Comparison of ENCODE assay signal across 18 cellular contexts in genomic region chr2:207782238-207783030, GRCh38. TPM values are rescaled to one million over a fixed set of nuclear protein-coding genes. Genes with fewer than 3 reads are reported as not detected.
A peak's percentile ranks its signal among the peaks of the same experiment; 100 is the strongest.
DNase-seq lines count a peak whose midpoint lies in the region; ATAC-seq and TF ChIP-seq lines count a peak whose summit lies in the region.
"Had no signal": no experiment of that assay in that cellular context is flagged by ENCODE, and none has a peak within 500 bp of the region (broad histone marks: within the 10 kb centered on the region; RNA-seq: fewer than 3 reads in every experiment).

No MANE protein-coding gene starts in this region.

- TF ChIP-seq POLR2A in right lobe of liver (IDR thresholded peaks at IDR 0.05) = no peak

- H3K9me3 ChIP-seq in HEK293 (ENCODE audit: control insufficient read depth, insufficient read depth, low read depth, low read length) = no peaks in the 10 kb centered on the region
- H3K9me3 ChIP-seq in right lobe of liver = no peaks in the 10 kb centered on the region

- TF ChIP-seq CTCF in 22Rv1 (IDR thresholded peaks at IDR 0.05) (no peak), HEK293 (tag by site-specific recombination; IDR thresholded peaks at IDR 0.05) (no peak), right lobe of liver (IDR thresholded peaks at IDR 0.05) (no peak)

- intact Hi-C loops in right lobe of liver (cut with DNase I) = no loop called here

- peak overlapping the region; percentile 38 for H3K27ac ChIP-seq in 22Rv1
- no peak overlapping the region for H3K27ac ChIP-seq in HEK293 (ENCODE audit: extremely low read depth, low read depth, low read length)
- H3K27ac ChIP-seq in right lobe of liver = peak overlapping the region; percentile 58 to 79 (median 64)

- peaks cover 4% of the 10 kb centered on the region; the same call in 1 of the 2 replicates for H3K4me1 ChIP-seq in HEK293 (ENCODE audit: control insufficient read depth, insufficient read depth, low read length)
- H3K4me1 ChIP-seq in right lobe of liver = peaks cover 0 to 36% (median 16%) of the 10 kb centered on the region in 4 donors

- ATAC-seq in SK-N-SH treated with all-trans-retinoic acid at 6 μM for 48 hours = no peak; the same call in 2 of the 3 replicates
- ATAC-seq in right lobe of liver = peak; percentile 93 to 98 (median 94)
- no peak for ATAC-seq in HG03175 (IDR thresholded peaks at IDR 0.05; ENCODE audit: unreplicated experiment)
- ATAC-seq: right cardiac atrium, Right ventricle myocardium inferior had no signal

- H3K36me3 ChIP-seq in HEK293 (ENCODE audit: control insufficient read depth in 2 of 2, insufficient read depth in 1 of 2, low read length in 2 of 2) = no peaks in the 10 kb centered on the region
- H3K36me3 ChIP-seq in right lobe of liver = no peaks in the 10 kb centered on the region

- H3K4me3 ChIP-seq in HEK293 (ENCODE audit: low read depth, low read length) (no peak overlapping the region), right lobe of liver (no peak overlapping the region)

- POLR2A ChIA-PET in HEK293 (lab: Yijun Ruan, JAX) = no interaction called here

- WGBS in right lobe of liver (ENCODE audit: insufficient coverage, low coverage, low lambda C conversion rate, missing lambda C conversion rate) = 46% methylated on average over 7 of the region's 10 CpGs

- no peaks in the 10 kb centered on the region for H3K27me3 ChIP-seq in right lobe of liver

- DNase-seq in right lobe of liver (peak; percentile 78 to 88 (median 84)), iPS-NIHi7 (ENCODE audit: extremely low spot score) (no peak)
- no peak for DNase-seq in activated effector memory CD4-positive, alpha-beta T cell treated with anti-CD3 and anti-CD28 coated beads, Interleukin-2, amount 50 U/mL, for 16 hours
- DNase-seq in stimulated activated naive CD4-positive, alpha-beta T cell (lab: John Stamatoyannopoulos, UW) = no peak
- DNase-seq: activated CD4-positive, alpha-beta memory T cell treated with anti-CD3 and anti-CD28 coated beads, Interleukin-2, amount 10 ng/mL, durations not matched to agents 7 days and 5 days; activated T-cell treated with anti-CD3 and anti-CD28 coated beads, Interleukin-2, amount 50 U/mL, for 24 hours; CD4-positive, alpha-beta T cell; EL; H7; KG1; NCI-H226; right cardiac atrium; stimulated activated naive CD4-positive, alpha-beta T cell treated with Interleukin-2 at 50 U/mL for 16 hours had no signal

- CTCF ChIA-PET in HEK293 (lab: Yijun Ruan, JAX) = interaction anchor here (0.6 to 1.4 kb wide), 3 partner anchors 9 to 1694 kb away, joined by 3 to 4 read pairs (median 3); no protein-coding TSS in a partner anchor

TF ChIP-seq in HEK293, 187 proteins besides CTCF, POLR2A, EP300 and RAD21:
- TF ChIP-seq OSR2 (tag by site-specific recombination; IDR thresholded peaks at IDR 0.05) (peak; percentile 24; the same call in 1 of the 2 replicates), ZNF600 (tag by site-specific recombination; IDR thresholded peaks at IDR 0.05) (0 out of 2 replicates have a peak, but pooled peaks have one; percentile 31), ZNF501 (tag by site-specific recombination; IDR thresholded peaks at IDR 0.05) (no peak), ZNF48 (tag by site-specific recombination; IDR thresholded peaks at IDR 0.05) (no peak)

TF ChIP-seq in SK-N-SH treated with all-trans-retinoic acid at 6 μM for 48 hours, 23 proteins besides CTCF, POLR2A, EP300 and RAD21:
- TF ChIP-seq ISL1 (CRISPR knock-in tag; IDR thresholded peaks at IDR 0.05) (peak; percentile 43; the same call in 1 of the 2 replicates), GLIS3 (CRISPR knock-in tag; IDR thresholded peaks at IDR 0.05) (no peak), SNAI2 (CRISPR knock-in tag; IDR thresholded peaks at IDR 0.05) (no peak), RARB (CRISPR knock-in tag; IDR thresholded peaks at IDR 0.05) (no peak), POU6F1 (CRISPR knock-in tag; IDR thresholded peaks at IDR 0.05; ENCODE audit: borderline replicate concordance, low read depth) (no peak)

RNA-seq across cellular contexts. Expression of gene FZD5, which starts 12.7 kb away (rescaled TPM):
- total RNA-seq in right lobe of liver = 10 to 100 TPM; 18.5 to 37.4 (median 29.3) TPM

Comparison
In these comparisons a context has a peak if more than half of its experiments do, and no peak if none do; other contexts are left out.
1. ATAC-seq: peak in right lobe of liver (4 of 4); none in SK-N-SH treated with all-trans-retinoic acid at 6 μM for 48 hours (single experiment) and HG03175 (single experiment).
2. DNase-seq: peak in right lobe of liver (3 of 3); none in activated effector memory CD4-positive, alpha-beta T cell treated with anti-CD3 and anti-CD28 coated beads, Interleukin-2, amount 50 U/mL, for 16 hours (single experiment), iPS-NIHi7 (single experiment) and stimulated activated naive CD4-positive, alpha-beta T cell (0 of 6).